In the genomic region with DNA sequence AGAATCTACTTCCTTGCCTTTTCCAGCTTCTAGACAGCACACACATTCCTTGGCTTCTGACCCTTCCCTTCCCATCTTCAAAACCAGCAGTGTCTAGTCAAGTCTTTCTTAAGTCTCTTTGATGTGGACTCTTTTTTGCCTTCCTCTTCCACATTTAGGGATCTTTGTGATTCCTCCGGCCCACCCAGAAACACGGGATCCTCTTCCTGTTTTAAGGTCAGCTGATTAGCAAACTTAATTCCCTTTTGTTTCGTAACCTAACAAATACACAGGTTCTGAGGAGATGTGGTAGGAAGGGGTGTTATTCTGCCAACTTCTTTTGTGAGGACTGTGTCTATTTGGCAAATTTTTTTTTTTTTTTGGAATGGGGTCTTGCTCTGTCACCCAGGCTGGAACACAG, we compare ENCODE assay signal across 1 cellular context.
TF ChIP-seq lines count a peak whose summit lies in the region.

No MANE protein-coding gene starts in this region.

TF ChIP-seq in K562, 482 proteins besides CTCF, POLR2A, EP300 and RAD21:
- TF ChIP-seq MAFG (tag; conservative IDR thresholded peaks at IDR 0.05) (no peak), ARNT (IDR thresholded peaks at IDR 0.05) (no peak), CREB3L1 (IDR thresholded peaks at IDR 0.05; ENCODE audit: borderline replicate concordance, low read depth) (no peak), SNRNP70 (optimal IDR thresholded peaks at IDR 0.05; ENCODE audit: low read depth, low read length) (no peak), ZFX (CRISPR knock-in tag; IDR thresholded peaks at IDR 0.05) (no peak), ZNF639 (CRISPR knock-in tag; conservative IDR thresholded peaks at IDR 0.05 in 1 of 2, IDR thresholded peaks at IDR 0.05 in 1 of 2) (no peak), MECOM (CRISPR knock-in tag; IDR thresholded peaks at IDR 0.05) (no peak), HNRNPH1 (optimal IDR thresholded peaks at IDR 0.05; ENCODE audit: low read depth, low read length) (no peak), PHB2 (IDR thresholded peaks at IDR 0.05; ENCODE audit: low read depth) (no peak), ATF7 (IDR thresholded peaks at IDR 0.05) (no peak), NCOA6 (IDR thresholded peaks at IDR 0.05) (no peak), SAFB (IDR thresholded peaks at IDR 0.05; ENCODE audit: borderline replicate concordance, low read depth, low read length) (no peak), ZNF24 (IDR thresholded peaks at IDR 0.05) (no peak), MAFK (IDR thresholded peaks at IDR 0.05; ENCODE audit: low read length) (no peak), MAFF (IDR thresholded peaks at IDR 0.05; ENCODE audit: low read length) (no peak), XRCC5 (IDR thresholded peaks at IDR 0.05; ENCODE audit: low read depth, low read length) (no peak)
- TF ChIP-seq, protein P1, sequence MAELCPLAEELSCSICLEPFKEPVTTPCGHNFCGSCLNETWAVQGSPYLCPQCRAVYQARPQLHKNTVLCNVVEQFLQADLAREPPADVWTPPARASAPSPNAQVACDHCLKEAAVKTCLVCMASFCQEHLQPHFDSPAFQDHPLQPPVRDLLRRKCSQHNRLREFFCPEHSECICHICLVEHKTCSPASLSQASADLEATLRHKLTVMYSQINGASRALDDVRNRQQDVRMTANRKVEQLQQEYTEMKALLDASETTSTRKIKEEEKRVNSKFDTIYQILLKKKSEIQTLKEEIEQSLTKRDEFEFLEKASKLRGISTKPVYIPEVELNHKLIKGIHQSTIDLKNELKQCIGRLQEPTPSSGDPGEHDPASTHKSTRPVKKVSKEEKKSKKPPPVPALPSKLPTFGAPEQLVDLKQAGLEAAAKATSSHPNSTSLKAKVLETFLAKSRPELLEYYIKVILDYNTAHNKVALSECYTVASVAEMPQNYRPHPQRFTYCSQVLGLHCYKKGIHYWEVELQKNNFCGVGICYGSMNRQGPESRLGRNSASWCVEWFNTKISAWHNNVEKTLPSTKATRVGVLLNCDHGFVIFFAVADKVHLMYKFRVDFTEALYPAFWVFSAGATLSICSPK (IDR thresholded peaks at IDR 0.05; ENCODE audit: borderline replicate concordance) = no peak
- TF ChIP-seq, protein P2, sequence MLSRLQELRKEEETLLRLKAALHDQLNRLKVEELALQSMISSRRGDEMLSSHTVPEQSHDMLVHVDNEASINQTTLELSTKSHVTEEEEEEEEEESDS (CRISPR knock-in tag; IDR thresholded peaks at IDR 0.05) = no peak
